Comparison of ENCODE assay signal across 18 cellular contexts in genomic region chr11:128914216-128915147, GRCh38. TPM values are rescaled to one million over a fixed set of nuclear protein-coding genes. Genes with fewer than 3 reads are reported as not detected.
"Had no signal": no experiment of that assay in that cellular context is flagged by ENCODE, and none has a peak within 500 bp of the region (broad histone marks: within the 10 kb centered on the region; RNA-seq: fewer than 3 reads in every experiment).

No MANE protein-coding gene starts in this region.

- H3K4me1 ChIP-seq: gastrocnemius medialis, prostate gland, upper lobe of left lung had no signal

- H3K27me3 ChIP-seq: gastrocnemius medialis, upper lobe of left lung had no signal

- H3K36me3 ChIP-seq: gastrocnemius medialis, lower lobe of right lung, prostate gland, upper lobe of left lung had no signal

- H3K4me3 ChIP-seq: dorsolateral prefrontal cortex, gastrocnemius medialis, lower lobe of right lung, prostate gland, upper lobe of left lung had no signal

- H3K9me3 ChIP-seq: gastrocnemius medialis, lower lobe of right lung, prostate gland, upper lobe of left lung had no signal

- H3K27ac ChIP-seq: dorsolateral prefrontal cortex, gastrocnemius medialis, lower lobe of right lung, prostate gland, upper lobe of left lung had no signal

- DNase-seq: activated CD4-positive, alpha-beta T cell treated with anti-CD3 and anti-CD28 coated beads, Interleukin-2, amount 50 U/mL, for 4 hours; activated T-cell treated with anti-CD3 and anti-CD28 coated beads, Interleukin-2, amount 50 U/mL, for 1 hour; amniotic stem cell; gastrocnemius medialis; kidney glomerular epithelial cell; lower lobe of right lung; naive B cell; occipital lobe; stimulated activated CD4-positive, alpha-beta T cell treated with anti-CD3 and anti-CD28 coated beads, Interleukin-2, amount 100 ng/mL, for 24 hours; stimulated activated naive B cell treated with anti-CD40 and anti-IgM and Interleukin-4, amounts not matched to agents 10 μg/mL and 1 μg/mL and 100 μg/mL, for 72 hours; upper lobe of left lung had no signal

RNA-seq across cellular contexts. Expression of gene KCNJ5, which starts 23.3 kb away (rescaled TPM):
- total RNA-seq: activated naive CD4-positive, alpha-beta T cell treated with anti-CD3 and anti-CD28 coated beads, Interleukin-2, amount 50 U/mL, for 72 hours had no signal

RNA-seq across cellular contexts. Expression of gene TP53AIP1, which starts 28.2 kb away (rescaled TPM):
- total RNA-seq: activated naive CD4-positive, alpha-beta T cell treated with anti-CD3 and anti-CD28 coated beads, Interleukin-2, amount 50 U/mL, for 72 hours; fibroblast of lung; gastrocnemius medialis; lower lobe of right lung; sciatic nerve; subcutaneous adipose tissue had no signal
- polyA plus RNA-seq: fibroblast of lung had no signal

RNA-seq across cellular contexts. Expression of gene KCNJ1, which starts 47.4 kb away (rescaled TPM):
- total RNA-seq: activated naive CD4-positive, alpha-beta T cell treated with anti-CD3 and anti-CD28 coated beads, Interleukin-2, amount 50 U/mL, for 72 hours; chondrocyte; fibroblast of lung; occipital lobe; prostate gland had no signal
- polyA plus RNA-seq: fibroblast of lung had no signal
